Comparison of ENCODE assay signal across 24 cellular contexts in genomic region chr17:15900871-15901270, GRCh38. TPM values are rescaled to one million over a fixed set of nuclear protein-coding genes. Genes with fewer than 3 reads are reported as not detected.
DNase-seq lines count a peak whose midpoint lies in the region; ATAC-seq and TF ChIP-seq lines count a peak whose summit lies in the region.
"Had no signal": no experiment of that assay in that cellular context is flagged by ENCODE, and none has a peak within 500 bp of the region (broad histone marks: within the 10 kb centered on the region; RNA-seq: fewer than 3 reads in every experiment).

No MANE protein-coding gene starts in this region.

- DNase-seq in NCI-H345 (lab: John Stamatoyannopoulos, UW) (peak; percentile 53), NCI-H345 treated with DMSO at 0.1 percent for 48 hours (lab: John Stamatoyannopoulos, UW; ENCODE audit: unreplicated experiment) (no peak), activated B cell treated with CpG ODN at 0.5 μM for 24 hours (no peak), upper lobe of right lung (no peak), BE2C (no peak), spleen (no peak)
- DNase-seq in stimulated activated CD4-positive, alpha-beta T cell treated with anti-CD3 and anti-CD28 coated beads, Interleukin-2, amount 100 ng/mL, for 48 hours: no peak
- DNase-seq: activated CD4-positive, CD25-positive, alpha-beta regulatory T cell; activated CD8-positive, alpha-beta T cell treated with anti-CD3 and anti-CD28 coated beads for 36 hours; activated naive CD4-positive, alpha-beta T cell treated with Interleukin-2 at 50 U/mL for 16 hours; activated T-cell treated with anti-CD3 and anti-CD28 coated beads, Interleukin-2, amount 50 U/mL, for 24 hours; amygdala; erythroblast; H9; kidney glomerular epithelial cell; mesenchymal stem cell; MM.1S; NCI-H2029; PC-3; stimulated activated CD4-positive, alpha-beta T cell treated with anti-CD3 and anti-CD28 coated beads, Interleukin-4, amount 100 ng/mL, for 24 hours had no signal

- peaks cover 2% of the 10 kb centered on the region for H3K27me3 Mint-ChIP-seq in activated B cell treated with CpG ODN at 0.5 μM for 24 hours
- H3K27me3 Mint-ChIP-seq: activated CD8-positive, alpha-beta T cell treated with anti-CD3 and anti-CD28 coated beads for 36 hours; activated T-cell treated with anti-CD3 and anti-CD28 coated beads, Interleukin-2, amount 50 U/mL, for 24 hours; IgD-negative memory B cell had no signal

- intact Hi-C loops in activated B cell treated with CpG ODN at 0.5 μM for 24 hours (cut with micrococcal nuclease): no loop called here
- intact Hi-C loops in upper lobe of right lung (cut with DNase I): no loop called here
- intact Hi-C loops in spleen (cut with DNase I; ENCODE audit: low total_unique reads): no loop called here

- TF ChIP-seq POLR2A in spleen (IDR thresholded peaks at IDR 0.05): no peak

- CTCF ChIA-PET in activated B cell treated with CpG ODN at 0.5 μM for 24 hours (lab: Charles Lee): no interaction called here

- WGBS in spleen, 5 donors: 67 to 81% (median 80%) methylated on average over 7 of the region's 7 CpGs

- H3K4me3 Mint-ChIP-seq in activated B cell treated with CpG ODN at 0.5 μM for 24 hours: no peak overlapping the region
- H3K4me3 Mint-ChIP-seq: activated CD8-positive, alpha-beta T cell treated with anti-CD3 and anti-CD28 coated beads for 36 hours; activated T-cell treated with anti-CD3 and anti-CD28 coated beads, Interleukin-2, amount 50 U/mL, for 24 hours; H9; nephron had no signal

- no peak overlapping the region for H3K27ac Mint-ChIP-seq in activated B cell treated with CpG ODN at 0.5 μM for 24 hours
- H3K27ac Mint-ChIP-seq: activated CD8-positive, alpha-beta T cell treated with anti-CD3 and anti-CD28 coated beads for 36 hours; activated T-cell treated with anti-CD3 and anti-CD28 coated beads, Interleukin-2, amount 50 U/mL, for 24 hours; H9; IgD-negative memory B cell; nephron had no signal

- ATAC-seq in HG03354 (IDR thresholded peaks at IDR 0.05; ENCODE audit: poor library complexity, severe bottlenecking, unreplicated experiment) (peak; percentile 45), activated B cell treated with CpG ODN at 0.5 μM for 24 hours (ENCODE audit: low read depth) (peak; percentile 42), upper lobe of right lung (peak; percentile 26)
- ATAC-seq: activated CD8-positive, alpha-beta T cell treated with anti-CD3 and anti-CD28 coated beads for 36 hours; PC-3 had no signal

- TF ChIP-seq CTCF in activated B cell treated with CpG ODN at 0.5 μM for 24 hours (IDR thresholded peaks at IDR 0.05) (no peak), upper lobe of right lung (IDR thresholded peaks at IDR 0.05) (no peak), BE2C (IDR thresholded peaks at IDR 0.05; ENCODE audit: low read depth, low read length) (no peak), spleen (IDR thresholded peaks at IDR 0.05 in 8 of 11, conservative IDR thresholded peaks at IDR 0.05 in 3 of 11) (no peak)

- H3K36me3 Mint-ChIP-seq in activated B cell treated with CpG ODN at 0.5 μM for 24 hours (ENCODE audit: low read depth): no peaks in the 10 kb centered on the region
- H3K36me3 Mint-ChIP-seq: IgD-negative memory B cell had no signal

- H3K9me3 ChIP-seq in upper lobe of right lung (no peaks in the 10 kb centered on the region), BE2C (no peaks in the 10 kb centered on the region), spleen (peaks cover 0 to 2% (median 0%) of the 10 kb centered on the region in 8 donors)
- H3K9me3 ChIP-seq: SJSA1 had no signal

- no peak overlapping the region for H3K27ac ChIP-seq in upper lobe of right lung
- no peak overlapping the region for H3K27ac ChIP-seq in spleen
- H3K27ac ChIP-seq: SJSA1 had no signal

- POLR2A ChIA-PET in activated B cell treated with CpG ODN at 0.5 μM for 24 hours (lab: Charles Lee): no interaction called here

- H3K4me1 ChIP-seq in upper lobe of right lung: peaks cover 6% of the 10 kb centered on the region
- H3K4me1 ChIP-seq in BE2C: no peaks in the 10 kb centered on the region
- peaks cover 0 to 13% (median 8%) of the 10 kb centered on the region in 6 donors for H3K4me1 ChIP-seq in spleen
- H3K4me1 ChIP-seq: SJSA1 had no signal

- no peak overlapping the region for H3K4me3 ChIP-seq in upper lobe of right lung
- H3K4me3 ChIP-seq in BE2C (ENCODE audit: low read depth, low read length): no peak overlapping the region
- H3K4me3 ChIP-seq in spleen: no peak overlapping the region
- H3K4me3 ChIP-seq: SJSA1 had no signal

- H3K36me3 ChIP-seq in upper lobe of right lung: no peaks in the 10 kb centered on the region
- H3K36me3 ChIP-seq in BE2C: no peaks in the 10 kb centered on the region
- no peaks in the 10 kb centered on the region for H3K36me3 ChIP-seq in spleen
- H3K36me3 ChIP-seq: SJSA1 had no signal

- H3K27me3 ChIP-seq in upper lobe of right lung: no peaks in the 10 kb centered on the region
- H3K27me3 ChIP-seq in BE2C: no peaks in the 10 kb centered on the region
- H3K27me3 ChIP-seq in spleen (replicated peaks in 1 of 7): no peaks in the 10 kb centered on the region
- H3K27me3 ChIP-seq: SJSA1 had no signal

- H3K9me3 Mint-ChIP-seq in activated B cell treated with CpG ODN at 0.5 μM for 24 hours: no peaks in the 10 kb centered on the region
- H3K9me3 Mint-ChIP-seq: activated T-cell treated with anti-CD3 and anti-CD28 coated beads, Interleukin-2, amount 50 U/mL, for 24 hours had no signal

- peaks cover 10% of the 10 kb centered on the region for H3K4me1 Mint-ChIP-seq in activated B cell treated with CpG ODN at 0.5 μM for 24 hours
- H3K4me1 Mint-ChIP-seq: H9, nephron had no signal

RNA-seq across cellular contexts. Expression of gene ADORA2B, which starts 44.1 kb away (rescaled TPM):
- not detected in 2 replicates for total RNA-seq in activated B cell treated with CpG ODN at 0.5 μM for 24 hours
- total RNA-seq in upper lobe of right lung: 7.1 TPM
- polyA plus RNA-seq in BE2C (2012; ENCODE audit: insufficient read depth, insufficient read length, low read depth): 1.2 TPM
- total RNA-seq in spleen: 1 to 10 TPM in 2 of 7 donors, under 1 TPM in 3, not detected in 2; 0.77 to 2.7 (median 0.92) TPM
- polyA plus RNA-seq in spleen: under 1 TPM; 0.13 to 0.23 (median 0.16) TPM
